Comparison of ENCODE assay signal across 8 cellular contexts in the genomic region with DNA sequence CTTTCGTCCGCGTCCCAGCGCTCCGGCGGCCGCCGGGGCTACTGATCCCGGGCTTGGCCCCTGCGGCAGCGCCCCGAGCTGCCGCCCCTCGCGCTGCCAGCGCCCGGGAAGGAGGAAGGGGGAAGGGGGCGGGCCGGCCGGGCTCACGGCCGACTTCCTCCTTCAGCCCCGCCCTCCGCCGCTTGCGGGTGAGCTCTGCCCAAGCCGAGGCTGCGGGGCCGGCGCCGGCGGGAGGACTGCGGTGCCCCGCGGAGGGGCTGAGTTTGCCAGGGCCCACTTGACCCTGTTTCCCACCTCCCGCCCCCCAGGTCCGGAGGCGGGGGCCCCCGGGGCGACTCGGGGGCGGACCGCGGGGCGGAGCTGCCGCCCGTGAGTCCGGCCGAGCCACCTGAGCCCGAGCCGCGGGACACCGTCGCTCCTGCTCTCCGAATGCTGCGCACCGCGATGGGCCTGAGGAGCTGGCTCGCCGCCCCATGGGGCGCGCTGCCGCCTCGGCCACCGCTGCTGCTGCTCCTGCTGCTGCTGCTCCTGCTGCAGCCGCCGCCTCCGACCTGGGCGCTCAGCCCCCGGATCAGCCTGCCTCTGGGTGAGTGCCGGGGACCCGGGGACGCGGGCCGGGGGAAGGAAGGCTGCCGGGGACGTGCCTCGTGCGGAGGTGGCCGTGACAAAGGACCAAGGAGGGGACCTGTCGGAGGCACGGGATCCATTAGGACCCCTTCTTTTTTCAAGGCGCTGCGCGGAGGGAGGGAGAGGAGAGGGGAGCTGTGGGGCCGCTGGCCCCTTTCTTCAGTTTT. TPM values are rescaled to one million over a fixed set of nuclear protein-coding genes. Genes with fewer than 3 reads are reported as not detected.
DNase-seq lines count a peak whose midpoint lies in the region; ATAC-seq and TF ChIP-seq lines count a peak whose summit lies in the region.

A gene with protein sequence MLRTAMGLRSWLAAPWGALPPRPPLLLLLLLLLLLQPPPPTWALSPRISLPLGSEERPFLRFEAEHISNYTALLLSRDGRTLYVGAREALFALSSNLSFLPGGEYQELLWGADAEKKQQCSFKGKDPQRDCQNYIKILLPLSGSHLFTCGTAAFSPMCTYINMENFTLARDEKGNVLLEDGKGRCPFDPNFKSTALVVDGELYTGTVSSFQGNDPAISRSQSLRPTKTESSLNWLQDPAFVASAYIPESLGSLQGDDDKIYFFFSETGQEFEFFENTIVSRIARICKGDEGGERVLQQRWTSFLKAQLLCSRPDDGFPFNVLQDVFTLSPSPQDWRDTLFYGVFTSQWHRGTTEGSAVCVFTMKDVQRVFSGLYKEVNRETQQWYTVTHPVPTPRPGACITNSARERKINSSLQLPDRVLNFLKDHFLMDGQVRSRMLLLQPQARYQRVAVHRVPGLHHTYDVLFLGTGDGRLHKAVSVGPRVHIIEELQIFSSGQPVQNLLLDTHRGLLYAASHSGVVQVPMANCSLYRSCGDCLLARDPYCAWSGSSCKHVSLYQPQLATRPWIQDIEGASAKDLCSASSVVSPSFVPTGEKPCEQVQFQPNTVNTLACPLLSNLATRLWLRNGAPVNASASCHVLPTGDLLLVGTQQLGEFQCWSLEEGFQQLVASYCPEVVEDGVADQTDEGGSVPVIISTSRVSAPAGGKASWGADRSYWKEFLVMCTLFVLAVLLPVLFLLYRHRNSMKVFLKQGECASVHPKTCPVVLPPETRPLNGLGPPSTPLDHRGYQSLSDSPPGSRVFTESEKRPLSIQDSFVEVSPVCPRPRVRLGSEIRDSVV (plus strand): TSS at position 181 of the 794 bp plus-strand sequence. CDS start 249 bp downstream, at position 430.

- H3K9me3 ChIP-seq in neuron (ENCODE audit: low read length) = no peaks in the 10 kb centered on the region

- no peak for TF ChIP-seq CTCF in RWPE1 (conservative IDR thresholded peaks at IDR 0.05; ENCODE audit: low read depth)

- peak within 1 kb of the TSS; percentile 91 for H3K27ac ChIP-seq in RWPE1

- H3K27me3 ChIP-seq in neuron (ENCODE audit: insufficient read depth, low read length) = no peaks in the 10 kb centered on the region

- peaks cover 24% of the 10 kb centered on the region for H3K4me1 ChIP-seq in neuron (ENCODE audit: insufficient read depth, low read length)

- POLR2A ChIA-PET in RWPE1 (lab: Yijun Ruan, JAX; ENCODE audit: low non-redundant PET) = interaction anchor here (0.6 to 4.1 kb wide), 6 partner anchors 10 to 788 kb away, joined by 3 to 19 read pairs (median 3); a partner anchor contains a TSS

- peaks cover 2% of the 10 kb centered on the region for H3K36me3 ChIP-seq in neuron (ENCODE audit: insufficient read depth, low read length)

- peak within 1 kb of the TSS; percentile 57 for H2AFZ ChIP-seq in neuron (ENCODE audit: low read depth, low read length)

- peak within 1 kb of the TSS; percentile 91 for H3K4me3 ChIP-seq in neuron (ENCODE audit: low read length)

- CTCF ChIA-PET in RWPE1 (lab: Yijun Ruan, JAX) = interaction anchor here (0.6 to 0.7 kb wide), 2 partner anchors 20 to 27 kb away, joined by 3 read pairs; no protein-coding TSS in a partner anchor

- DNase-seq in Caki2 (ENCODE audit: low read depth) (peak; percentile 81), HPDE6-E6E7 (ENCODE audit: extremely low spot score) (peak; percentile 70), RWPE1 (ENCODE audit: low spot score) (peak; percentile 80), activated gamma-delta T cell (lab: John Stamatoyannopoulos, UW) (peak; percentile 62), foreskin melanocyte (peak; percentile 41), superior temporal gyrus (ENCODE audit: extremely low spot score) (peak; percentile 44)

- peak; percentile 79 for ATAC-seq in GM19463 (IDR thresholded peaks at IDR 0.05; ENCODE audit: unreplicated experiment)

- in situ Hi-C loops in Caki2 (cut with HindIII; ENCODE audit: low pct_unique_long_range_greater_than_20kb, low sequenced_read_pairs) = no loop called here

RNA-seq across cellular contexts. Expression of the gene that starts here (rescaled TPM):
- 37.6 and 39.9 TPM in 2 replicates for total RNA-seq in Caki2 (2014; rRNA removed; shearing (Covaris generic); ENCODE audit: low replicate concordance)

Comparison
In these comparisons a context has a peak if more than half of its experiments do, and no peak if none do; other contexts are left out.
1. Peak in every context shown above with its lines: DNase-seq, ATAC-seq, H3K4me3 ChIP-seq and H3K27ac ChIP-seq.